1 cellular context compared by ENCODE assay signal in genomic region chr18:79523221-79523737, GRCh38.
TF ChIP-seq lines count a peak whose summit lies in the region.

No MANE protein-coding gene starts in this region.

TF ChIP-seq in WTC11, 78 proteins besides CTCF, POLR2A, EP300 and RAD21 (continued from another document):
- TF ChIP-seq, protein P1, sequence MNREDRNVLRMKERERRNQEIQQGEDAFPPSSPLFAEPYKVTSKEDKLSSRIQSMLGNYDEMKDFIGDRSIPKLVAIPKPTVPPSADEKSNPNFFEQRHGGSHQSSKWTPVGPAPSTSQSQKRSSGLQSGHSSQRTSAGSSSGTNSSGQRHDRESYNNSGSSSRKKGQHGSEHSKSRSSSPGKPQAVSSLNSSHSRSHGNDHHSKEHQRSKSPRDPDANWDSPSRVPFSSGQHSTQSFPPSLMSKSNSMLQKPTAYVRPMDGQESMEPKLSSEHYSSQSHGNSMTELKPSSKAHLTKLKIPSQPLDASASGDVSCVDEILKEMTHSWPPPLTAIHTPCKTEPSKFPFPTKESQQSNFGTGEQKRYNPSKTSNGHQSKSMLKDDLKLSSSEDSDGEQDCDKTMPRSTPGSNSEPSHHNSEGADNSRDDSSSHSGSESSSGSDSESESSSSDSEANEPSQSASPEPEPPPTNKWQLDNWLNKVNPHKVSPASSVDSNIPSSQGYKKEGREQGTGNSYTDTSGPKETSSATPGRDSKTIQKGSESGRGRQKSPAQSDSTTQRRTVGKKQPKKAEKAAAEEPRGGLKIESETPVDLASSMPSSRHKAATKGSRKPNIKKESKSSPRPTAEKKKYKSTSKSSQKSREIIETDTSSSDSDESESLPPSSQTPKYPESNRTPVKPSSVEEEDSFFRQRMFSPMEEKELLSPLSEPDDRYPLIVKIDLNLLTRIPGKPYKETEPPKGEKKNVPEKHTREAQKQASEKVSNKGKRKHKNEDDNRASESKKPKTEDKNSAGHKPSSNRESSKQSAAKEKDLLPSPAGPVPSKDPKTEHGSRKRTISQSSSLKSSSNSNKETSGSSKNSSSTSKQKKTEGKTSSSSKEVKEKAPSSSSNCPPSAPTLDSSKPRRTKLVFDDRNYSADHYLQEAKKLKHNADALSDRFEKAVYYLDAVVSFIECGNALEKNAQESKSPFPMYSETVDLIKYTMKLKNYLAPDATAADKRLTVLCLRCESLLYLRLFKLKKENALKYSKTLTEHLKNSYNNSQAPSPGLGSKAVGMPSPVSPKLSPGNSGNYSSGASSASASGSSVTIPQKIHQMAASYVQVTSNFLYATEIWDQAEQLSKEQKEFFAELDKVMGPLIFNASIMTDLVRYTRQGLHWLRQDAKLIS (CRISPR knock-in tag; IDR thresholded peaks at IDR 0.05; ENCODE audit: borderline replicate concordance): no peak
